Comparison of ENCODE assay signal across 8 cellular contexts in genomic region chr1:114152211-114153050, GRCh38. TPM values are rescaled to one million over a fixed set of nuclear protein-coding genes. Genes with fewer than 3 reads are reported as not detected.
DNase-seq lines count a peak whose midpoint lies in the region; ATAC-seq and TF ChIP-seq lines count a peak whose summit lies in the region.

No MANE protein-coding gene starts in this region.

- H3K4me1 Mint-ChIP-seq in activated naive CD8-positive, alpha-beta T cell treated with anti-CD3 and anti-CD28 coated beads for 36 hours = peaks cover 12% of the 10 kb centered on the region
- H3K4me1 Mint-ChIP-seq in Calu3 (ENCODE audit: low read depth, unreplicated experiment) = no peaks in the 10 kb centered on the region

- H3K9me3 Mint-ChIP-seq in activated naive CD8-positive, alpha-beta T cell treated with anti-CD3 and anti-CD28 coated beads for 36 hours = no peaks in the 10 kb centered on the region
- no peaks in the 10 kb centered on the region for H3K9me3 Mint-ChIP-seq in Calu3 (ENCODE audit: low read depth, unreplicated experiment)

- TF ChIP-seq CTCF in Calu3 (IDR thresholded peaks at IDR 0.05; ENCODE audit: unreplicated experiment) = no peak

- no peaks in the 10 kb centered on the region for H3K36me3 Mint-ChIP-seq in activated naive CD8-positive, alpha-beta T cell treated with anti-CD3 and anti-CD28 coated beads for 36 hours
- no peaks in the 10 kb centered on the region for H3K36me3 Mint-ChIP-seq in Calu3 (ENCODE audit: insufficient read depth, unreplicated experiment)

- whole genome bisulfite sequencing in right cardiac atrium = 2% methylated on average over 81 of the region's 81 CpGs

- H3K4me3 ChIP-seq in right cardiac atrium (ENCODE audit: low read length) (peak overlapping the region; percentile 48), skeletal muscle cell (ENCODE audit: low read depth, low read length) (peak overlapping the region; percentile 38)

- BruUV-seq in Calu3 (replicated peaks; lab: Mats Ljungman, UMichigan) = no TSS peak

- CTCF ChIA-PET in Calu3 (lab: Charles Lee) = no interaction called here

- peaks cover 2% of the 10 kb centered on the region for H3K4me1 ChIP-seq in right cardiac atrium (ENCODE audit: control insufficient read depth, insufficient read depth, low read length)

- H3K4me3 Mint-ChIP-seq in activated naive CD8-positive, alpha-beta T cell treated with anti-CD3 and anti-CD28 coated beads for 36 hours = no peak overlapping the region
- H3K4me3 Mint-ChIP-seq in Calu3 (ENCODE audit: low read depth, unreplicated experiment) = no peak overlapping the region

- H3K27ac ChIP-seq in right cardiac atrium (ENCODE audit: low read length) = no peak overlapping the region

- intact Hi-C loops in right cardiac atrium (cut with DNase I) = no loop called here
- intact Hi-C loops in Calu3 (cut with micrococcal nuclease; ENCODE audit: unreplicated experiment) = no loop called here

- no peaks in the 10 kb centered on the region for H3K27me3 ChIP-seq in right cardiac atrium (ENCODE audit: control insufficient read depth, insufficient read depth)

- DNase-seq in stimulated activated CD4-positive, alpha-beta T cell treated with anti-CD3 and anti-CD28 coated beads, Interleukin-12 subunit alpha, Interleukin-12 subunit beta, amount 100 ng/mL, for 4 hours = peak; percentile 8
- no peak for DNase-seq in stimulated activated CD4-positive, alpha-beta T cell treated with anti-CD3 and anti-CD28 coated beads, Interleukin-4, amount 100 ng/mL, for 24 hours
- DNase-seq in activated naive CD8-positive, alpha-beta T cell treated with anti-CD3 and anti-CD28 coated beads for 36 hours = peak; percentile 23
- DNase-seq in right cardiac atrium (peak; percentile 50 to 81 (median 80)), skeletal muscle cell (ENCODE audit: low read depth) (peak; percentile 9), Calu3 (no peak), GOT3 (lab: John Stamatoyannopoulos, UW) (no peak)

- H3K27ac Mint-ChIP-seq in activated naive CD8-positive, alpha-beta T cell treated with anti-CD3 and anti-CD28 coated beads for 36 hours = no peak overlapping the region
- H3K27ac Mint-ChIP-seq in Calu3 (ENCODE audit: unreplicated experiment) = no peak overlapping the region

- peak; percentile 82 to 83 for ATAC-seq in right cardiac atrium
- no peak for ATAC-seq in HG03139 (IDR thresholded peaks at IDR 0.05; ENCODE audit: unreplicated experiment)

- H3K27me3 Mint-ChIP-seq in activated naive CD8-positive, alpha-beta T cell treated with anti-CD3 and anti-CD28 coated beads for 36 hours = peaks cover 85% of the 10 kb centered on the region
- peaks cover 82% of the 10 kb centered on the region for H3K27me3 Mint-ChIP-seq in Calu3 (ENCODE audit: unreplicated experiment)

- H3K9me3 ChIP-seq in right cardiac atrium (ENCODE audit: control insufficient read depth, low read length) = no peaks in the 10 kb centered on the region

RNA-seq across cellular contexts. Expression of gene SYT6, which starts 1.2 kb away (rescaled TPM):
- total RNA-seq in activated naive CD8-positive, alpha-beta T cell treated with anti-CD3 and anti-CD28 coated beads for 36 hours = not detected
- total RNA-seq in right cardiac atrium = not detected
- not detected for polyA plus RNA-seq in right cardiac atrium
- not detected in 2 replicates for total RNA-seq in Calu3 (2022)

Comparison
In these comparisons a context has a peak if more than half of its experiments do, and no peak if none do; other contexts are left out.
1. DNase-seq: peak in stimulated activated CD4-positive, alpha-beta T cell treated with anti-CD3 and anti-CD28 coated beads, Interleukin-12 subunit alpha, Interleukin-12 subunit beta, amount 100 ng/mL, for 4 hours (single experiment), activated naive CD8-positive, alpha-beta T cell treated with anti-CD3 and anti-CD28 coated beads for 36 hours (single experiment), right cardiac atrium (3 of 3) and skeletal muscle cell (single experiment); none in stimulated activated CD4-positive, alpha-beta T cell treated with anti-CD3 and anti-CD28 coated beads, Interleukin-4, amount 100 ng/mL, for 24 hours (single experiment), Calu3 (single experiment) and GOT3 (single experiment).